ENCODE assay signal across 8 cellular contexts in the genomic region with DNA sequence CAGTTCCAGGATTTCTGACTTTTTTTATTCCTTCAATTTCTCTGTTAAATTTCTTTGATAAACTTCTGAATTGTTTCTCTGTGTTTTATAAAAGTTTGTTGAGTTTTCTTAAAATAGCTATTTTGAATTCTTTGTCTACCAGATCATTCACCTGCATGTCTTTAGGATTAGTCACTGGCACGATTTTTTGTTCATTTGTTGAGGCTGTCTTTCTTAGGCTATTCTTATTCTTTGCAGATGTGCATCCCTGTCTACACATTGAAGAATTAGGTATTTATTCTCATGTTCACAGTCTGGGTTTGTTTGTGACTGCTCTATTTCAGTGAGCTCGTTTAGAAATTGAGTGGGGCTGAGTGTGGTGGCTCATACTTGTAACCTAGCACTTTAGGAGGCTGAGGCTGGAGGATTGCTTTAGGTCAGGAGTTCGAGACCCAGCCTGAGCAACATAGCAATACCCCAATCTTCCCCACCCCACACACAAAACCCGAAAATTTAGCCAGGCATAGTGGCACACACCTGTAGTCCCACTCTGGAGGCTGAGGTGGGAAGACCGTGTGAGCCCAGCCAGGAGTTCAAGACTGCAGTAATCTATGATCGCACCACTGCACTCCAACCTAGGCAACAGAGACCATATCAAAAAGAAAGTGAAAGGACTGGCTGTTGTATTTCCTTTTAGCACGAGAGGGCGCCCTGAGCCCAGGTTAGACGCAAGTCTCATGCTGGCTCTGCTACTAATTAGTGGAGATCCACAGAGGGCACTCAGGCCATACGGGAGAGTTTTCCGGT. TPM values are rescaled to one million over a fixed set of nuclear protein-coding genes. Genes with fewer than 3 reads are reported as not detected.
A peak's percentile ranks its signal among the peaks of the same experiment; 100 is the strongest.
DNase-seq lines count a peak whose midpoint lies in the region; ATAC-seq and TF ChIP-seq lines count a peak whose summit lies in the region.

No MANE protein-coding gene starts in this region.

- peak; percentile 78 for TF ChIP-seq CTCF in A673 (conservative IDR thresholded peaks at IDR 0.05; ENCODE audit: low read depth, low read length)
- TF ChIP-seq CTCF in WTC11 (IDR thresholded peaks at IDR 0.05): peak; percentile 36; the same call in 1 of the 2 replicates
- peak; percentile 54 for TF ChIP-seq CTCF in left lung (IDR thresholded peaks at IDR 0.05)

- peak; percentile 80 for DNase-seq in A673 (ENCODE audit: low spot score)
- peak; percentile 51 for DNase-seq in NCI-H2107 (lab: John Stamatoyannopoulos, UW)
- peak; percentile 67 for DNase-seq in WTC11 (ENCODE audit: low spot score)
- peak; percentile 68 for DNase-seq in central memory CD4-positive, alpha-beta T cell
- peak; percentile 52 to 61 for DNase-seq in left lung
- DNase-seq in stimulated activated CD4-positive, alpha-beta T cell treated with anti-CD3 and anti-CD28 coated beads, Interleukin-4, amount 100 ng/mL, for 1 hour: peak; percentile 66

- H3K27me3 Mint-ChIP-seq in WTC11 (ENCODE audit: low read depth): no peaks in the 10 kb centered on the region; the same call in 1 of the 2 replicates

- H3K36me3 ChIP-seq in A673 (ENCODE audit: insufficient read depth, low read length, poor library complexity, severe bottlenecking) (no peaks in the 10 kb centered on the region), left lung (no peaks in the 10 kb centered on the region)

- H3K4me1 Mint-ChIP-seq in WTC11: no peaks in the 10 kb centered on the region

- no peaks in the 10 kb centered on the region for H3K9me3 Mint-ChIP-seq in WTC11

- peak; percentile 100 for ATAC-seq in GM18505 (IDR thresholded peaks at IDR 0.05; ENCODE audit: unreplicated experiment)
- ATAC-seq in HG03025 (IDR thresholded peaks at IDR 0.05; ENCODE audit: low FRiP score, unreplicated experiment): peak; percentile 75
- peak; percentile 84 for ATAC-seq in WTC11
- ATAC-seq in left lung: peak; percentile 100

- no peak for TF ChIP-seq POLR2A in GM18505 (IDR thresholded peaks at IDR 0.05; ENCODE audit: borderline replicate concordance, extremely low read depth, insufficient read depth, insufficient read length)

- no peaks in the 10 kb centered on the region for H3K36me3 Mint-ChIP-seq in WTC11

- BruUV-seq in A673 (replicated peaks; lab: Mats Ljungman, UMichigan): no TSS peak

- CTCF ChIA-PET in A673 (lab: Charles Lee) (no interaction called here), WTC11 (lab: Charles Lee) (interaction anchor here (1.4 kb wide), 1 partner anchor 63 kb away, joined by 10 read pairs; no protein-coding TSS in a partner anchor)

- no peak overlapping the region for H3K27ac ChIP-seq in A673 (ENCODE audit: low read depth, low read length, poor library complexity, severe bottlenecking)
- H3K27ac ChIP-seq in left lung: peak overlapping the region in 1 of 2 donors; percentile 37

- H3K27ac Mint-ChIP-seq in WTC11: no peak overlapping the region

- H3K4me3 ChIP-seq in A673 (ENCODE audit: low read depth, low read length, poor library complexity, severe bottlenecking) (peak overlapping the region; percentile 44), left lung (peak overlapping the region; percentile 12 to 20)

- no peaks in the 10 kb centered on the region for H3K4me1 ChIP-seq in A673 (ENCODE audit: insufficient read depth, low read length, poor library complexity, severe bottlenecking)
- peaks cover 0 to 5% of the 10 kb centered on the region in 2 donors for H3K4me1 ChIP-seq in left lung

- H3K9me3 ChIP-seq in A673 (ENCODE audit: low read depth, low read length, poor library complexity, severe bottlenecking) (no peaks in the 10 kb centered on the region), left lung (no peaks in the 10 kb centered on the region)

- intact Hi-C loops in A673 (cut with micrococcal nuclease; ENCODE audit: unreplicated experiment): loop anchor here (1.0 kb wide), 1 partner anchor 77 kb away; no protein-coding TSS in a partner anchor
- intact Hi-C loops in left lung (cut with DNase I): loop anchor here in 1 of 2 donors (5.0 kb wide), 1 partner anchor 77 kb away; no protein-coding TSS in a partner anchor

- H3K4me3 Mint-ChIP-seq in WTC11: no peak overlapping the region

- POLR2A ChIA-PET in A673 (lab: Charles Lee; ENCODE audit: low non-redundant PET): interaction anchor here (0.6 kb wide), 1 partner anchor 46 kb away, joined by 7 read pairs; a partner anchor contains a TSS
- POLR2A ChIA-PET in WTC11 (lab: Charles Lee): no interaction called here

- H3K27me3 ChIP-seq in A673 (replicated peaks; ENCODE audit: insufficient read depth, low read depth, low read length, poor library complexity) (no peaks in the 10 kb centered on the region), left lung (no peaks in the 10 kb centered on the region)

TF ChIP-seq in WTC11, 78 proteins besides CTCF, POLR2A, EP300 and RAD21 (continues in another document):
- TF ChIP-seq, protein P1, sequence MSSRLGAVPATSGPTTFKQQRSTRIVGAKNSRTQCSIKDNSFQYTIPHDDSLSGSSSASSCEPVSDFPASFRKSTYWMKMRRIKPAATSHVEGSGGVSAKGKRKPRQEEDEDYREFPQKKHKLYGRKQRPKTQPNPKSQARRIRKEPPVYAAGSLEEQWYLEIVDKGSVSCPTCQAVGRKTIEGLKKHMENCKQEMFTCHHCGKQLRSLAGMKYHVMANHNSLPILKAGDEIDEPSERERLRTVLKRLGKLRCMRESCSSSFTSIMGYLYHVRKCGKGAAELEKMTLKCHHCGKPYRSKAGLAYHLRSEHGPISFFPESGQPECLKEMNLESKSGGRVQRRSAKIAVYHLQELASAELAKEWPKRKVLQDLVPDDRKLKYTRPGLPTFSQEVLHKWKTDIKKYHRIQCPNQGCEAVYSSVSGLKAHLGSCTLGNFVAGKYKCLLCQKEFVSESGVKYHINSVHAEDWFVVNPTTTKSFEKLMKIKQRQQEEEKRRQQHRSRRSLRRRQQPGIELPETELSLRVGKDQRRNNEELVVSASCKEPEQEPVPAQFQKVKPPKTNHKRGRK (CRISPR knock-in tag; IDR thresholded peaks at IDR 0.05; ENCODE audit: borderline replicate concordance): no peak
- TF ChIP-seq ZNF317 (CRISPR knock-in tag; IDR thresholded peaks at IDR 0.05; ENCODE audit: borderline replicate concordance, low read depth) (no peak), TEAD4 (CRISPR knock-in tag; IDR thresholded peaks at IDR 0.05) (no peak), KAT7 (CRISPR knock-in tag; IDR thresholded peaks at IDR 0.05; ENCODE audit: borderline replicate concordance) (no peak)
- TF ChIP-seq, protein P2, sequence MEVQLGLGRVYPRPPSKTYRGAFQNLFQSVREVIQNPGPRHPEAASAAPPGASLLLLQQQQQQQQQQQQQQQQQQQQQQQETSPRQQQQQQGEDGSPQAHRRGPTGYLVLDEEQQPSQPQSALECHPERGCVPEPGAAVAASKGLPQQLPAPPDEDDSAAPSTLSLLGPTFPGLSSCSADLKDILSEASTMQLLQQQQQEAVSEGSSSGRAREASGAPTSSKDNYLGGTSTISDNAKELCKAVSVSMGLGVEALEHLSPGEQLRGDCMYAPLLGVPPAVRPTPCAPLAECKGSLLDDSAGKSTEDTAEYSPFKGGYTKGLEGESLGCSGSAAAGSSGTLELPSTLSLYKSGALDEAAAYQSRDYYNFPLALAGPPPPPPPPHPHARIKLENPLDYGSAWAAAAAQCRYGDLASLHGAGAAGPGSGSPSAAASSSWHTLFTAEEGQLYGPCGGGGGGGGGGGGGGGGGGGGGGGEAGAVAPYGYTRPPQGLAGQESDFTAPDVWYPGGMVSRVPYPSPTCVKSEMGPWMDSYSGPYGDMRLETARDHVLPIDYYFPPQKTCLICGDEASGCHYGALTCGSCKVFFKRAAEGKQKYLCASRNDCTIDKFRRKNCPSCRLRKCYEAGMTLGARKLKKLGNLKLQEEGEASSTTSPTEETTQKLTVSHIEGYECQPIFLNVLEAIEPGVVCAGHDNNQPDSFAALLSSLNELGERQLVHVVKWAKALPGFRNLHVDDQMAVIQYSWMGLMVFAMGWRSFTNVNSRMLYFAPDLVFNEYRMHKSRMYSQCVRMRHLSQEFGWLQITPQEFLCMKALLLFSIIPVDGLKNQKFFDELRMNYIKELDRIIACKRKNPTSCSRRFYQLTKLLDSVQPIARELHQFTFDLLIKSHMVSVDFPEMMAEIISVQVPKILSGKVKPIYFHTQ (CRISPR knock-in tag; IDR thresholded peaks at IDR 0.05): no peak
- TF ChIP-seq, protein P3, sequence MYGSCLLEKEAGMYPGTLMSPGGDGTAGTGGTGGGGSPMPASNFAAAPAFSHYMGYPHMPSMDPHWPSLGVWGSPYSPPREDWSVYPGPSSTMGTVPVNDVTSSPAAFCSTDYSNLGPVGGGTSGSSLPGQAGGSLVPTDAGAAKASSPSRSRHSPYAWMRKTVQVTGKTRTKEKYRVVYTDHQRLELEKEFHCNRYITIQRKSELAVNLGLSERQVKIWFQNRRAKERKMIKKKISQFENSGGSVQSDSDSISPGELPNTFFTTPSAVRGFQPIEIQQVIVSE (CRISPR knock-in tag; IDR thresholded peaks at IDR 0.05; ENCODE audit: borderline replicate concordance): no peak
- TF ChIP-seq, protein P4, sequence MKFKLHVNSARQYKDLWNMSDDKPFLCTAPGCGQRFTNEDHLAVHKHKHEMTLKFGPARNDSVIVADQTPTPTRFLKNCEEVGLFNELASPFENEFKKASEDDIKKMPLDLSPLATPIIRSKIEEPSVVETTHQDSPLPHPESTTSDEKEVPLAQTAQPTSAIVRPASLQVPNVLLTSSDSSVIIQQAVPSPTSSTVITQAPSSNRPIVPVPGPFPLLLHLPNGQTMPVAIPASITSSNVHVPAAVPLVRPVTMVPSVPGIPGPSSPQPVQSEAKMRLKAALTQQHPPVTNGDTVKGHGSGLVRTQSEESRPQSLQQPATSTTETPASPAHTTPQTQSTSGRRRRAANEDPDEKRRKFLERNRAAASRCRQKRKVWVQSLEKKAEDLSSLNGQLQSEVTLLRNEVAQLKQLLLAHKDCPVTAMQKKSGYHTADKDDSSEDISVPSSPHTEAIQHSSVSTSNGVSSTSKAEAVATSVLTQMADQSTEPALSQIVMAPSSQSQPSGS (CRISPR knock-in tag; IDR thresholded peaks at IDR 0.05; ENCODE audit: borderline replicate concordance, low read depth): no peak

RNA-seq across cellular contexts. Expression of a gene that starts 42.0 kb away (rescaled TPM):
- total RNA-seq in A673 (2021) (1.1 and 1.9 TPM in 2 replicates), WTC11 (2021) (1.6 to 2.6 TPM (median 2.2 TPM) in 3 replicates), left lung (10 to 100 TPM in 1 of 2 donors, 1 to 10 TPM in 1; 7.0 to 27.4 TPM)

RNA-seq across cellular contexts. Expression of a gene that starts 46.1 kb away (rescaled TPM):
- total RNA-seq in A673 (2021): 78.1 and 84.6 TPM in 2 replicates
- 60.7 to 79.5 TPM (median 73.8 TPM) in 3 replicates for total RNA-seq in WTC11 (2021)
- 10 to 100 TPM; 71.5 to 85.2 TPM for total RNA-seq in left lung
